Comparison of ENCODE assay signal across 1 cellular context in genomic region chr6:157823001-157823522, GRCh38.
TF ChIP-seq lines count a peak whose summit lies in the region.

Gene SNX9, plus strand, starts transcription at chr6:157823246. Its CDS starts 189 bp downstream, at chr6:157823435.

TF ChIP-seq in HepG2, 621 proteins besides CTCF, POLR2A, EP300 and RAD21 (continued from another document and continues in another):
- no peak for TF ChIP-seq PRDM4 (CRISPR knock-in tag; IDR thresholded peaks at IDR 0.05; ENCODE audit: borderline replicate concordance)
- TF ChIP-seq JUN (CRISPR knock-in tag; IDR thresholded peaks at IDR 0.05) = no peak
- peak; percentile 29; the same call in 1 of the 2 replicates for TF ChIP-seq GABPA (IDR thresholded peaks at IDR 0.05; ENCODE audit: low read depth, low read length)
- TF ChIP-seq GABPA (CRISPR knock-in tag; IDR thresholded peaks at IDR 0.05; ENCODE audit: low read depth) = no peak
- TF ChIP-seq KAT8 (CRISPR knock-in tag; IDR thresholded peaks at IDR 0.05) = no peak
- no peak for TF ChIP-seq CREBL2 (CRISPR knock-in tag; IDR thresholded peaks at IDR 0.05; ENCODE audit: borderline replicate concordance)
- peak; percentile 67 for TF ChIP-seq POLR2G (IDR thresholded peaks at IDR 0.05; ENCODE audit: low read depth, low read length)
- no peak for TF ChIP-seq TCF7L2 (IDR thresholded peaks at IDR 0.05; ENCODE audit: low read depth, low read length)
- no peak for TF ChIP-seq ATF2 (CRISPR knock-in tag; IDR thresholded peaks at IDR 0.05)
- no peak for TF ChIP-seq ZNF205 (CRISPR knock-in tag; IDR thresholded peaks at IDR 0.05)
- TF ChIP-seq IRF9 (CRISPR knock-in tag; IDR thresholded peaks at IDR 0.05; ENCODE audit: borderline replicate concordance) = no peak
- TF ChIP-seq ZC3H13 (CRISPR knock-in tag; IDR thresholded peaks at IDR 0.05) = 0 out of 2 replicates have a peak, but pooled peaks have one; percentile 6
- TF ChIP-seq DMTF1 (CRISPR knock-in tag; IDR thresholded peaks at IDR 0.05) = no peak
- TF ChIP-seq ZNF382 (CRISPR knock-in tag; IDR thresholded peaks at IDR 0.05; ENCODE audit: borderline replicate concordance) = no peak
- no peak for TF ChIP-seq SMAD9 (CRISPR knock-in tag; IDR thresholded peaks at IDR 0.05)
- peak; percentile 41; the same call in 1 of the 2 replicates for TF ChIP-seq KDM2A (CRISPR knock-in tag; IDR thresholded peaks at IDR 0.05; ENCODE audit: borderline replicate concordance, low read depth)
- TF ChIP-seq ZNF333 (CRISPR knock-in tag; IDR thresholded peaks at IDR 0.05; ENCODE audit: borderline replicate concordance) = no peak
- no peak for TF ChIP-seq TFAP4 (IDR thresholded peaks at IDR 0.05; ENCODE audit: borderline replicate concordance, low read depth)
- peak; percentile 83 for TF ChIP-seq ZNF687 (CRISPR knock-in tag; IDR thresholded peaks at IDR 0.05)
- TF ChIP-seq ZBTB10 (CRISPR knock-in tag; IDR thresholded peaks at IDR 0.05; ENCODE audit: borderline replicate concordance) = peak; percentile 19
- 0 out of 2 replicates have a peak, but pooled peaks have one; percentile 13 for TF ChIP-seq SNAPC2 (CRISPR knock-in tag; IDR thresholded peaks at IDR 0.05)
- no peak for TF ChIP-seq GZF1 (CRISPR knock-in tag; IDR thresholded peaks at IDR 0.05)
- TF ChIP-seq ZNF547 (CRISPR knock-in tag; IDR thresholded peaks at IDR 0.05) = no peak; the same call in 1 of the 2 replicates
- 0 out of 2 replicates have a peak, but pooled peaks have one; percentile 18 for TF ChIP-seq KMT2A (CRISPR knock-in tag; IDR thresholded peaks at IDR 0.05)
- TF ChIP-seq SALL2 (CRISPR knock-in tag; IDR thresholded peaks at IDR 0.05) = peak; percentile 28; the same call in 1 of the 2 replicates
- TF ChIP-seq ZNF3 (CRISPR knock-in tag; IDR thresholded peaks at IDR 0.05) = no peak
- TF ChIP-seq PHF8 (CRISPR knock-in tag; IDR thresholded peaks at IDR 0.05) = peak; percentile 73
- peak; percentile 56 for TF ChIP-seq YY1 (IDR thresholded peaks at IDR 0.05; ENCODE audit: insufficient read depth, insufficient replicate concordance, low read depth, low read length)
- TF ChIP-seq ZNF790 (CRISPR knock-in tag; IDR thresholded peaks at IDR 0.05; ENCODE audit: borderline replicate concordance) = peak; percentile 56; the same call in 1 of the 2 replicates
- TF ChIP-seq ZNF44 (CRISPR knock-in tag; IDR thresholded peaks at IDR 0.05) = no peak
- TF ChIP-seq IRF1 (CRISPR knock-in tag; IDR thresholded peaks at IDR 0.05; ENCODE audit: low read depth) = 0 out of 2 replicates have a peak, but pooled peaks have one; percentile 13
- TF ChIP-seq KMT2B (CRISPR knock-in tag; IDR thresholded peaks at IDR 0.05) = 0 out of 2 replicates have a peak, but pooled peaks have one; percentile 34
- TF ChIP-seq TIGD3 (CRISPR knock-in tag; IDR thresholded peaks at IDR 0.05; ENCODE audit: borderline replicate concordance) = no peak; the same call in 1 of the 2 replicates
- TF ChIP-seq ELF3 (CRISPR knock-in tag; IDR thresholded peaks at IDR 0.05) = peak; percentile 45; the same call in 1 of the 2 replicates
